In genomic region chr22:37624876-37625275, GRCh38 we compare ENCODE assay signal across 24 cellular contexts. TPM values are rescaled to one million over a fixed set of nuclear protein-coding genes. Genes with fewer than 3 reads are reported as not detected.
DNase-seq lines count a peak whose midpoint lies in the region; ATAC-seq, FAIRE-seq and TF ChIP-seq lines count a peak whose summit lies in the region.
"Had no signal": no experiment of that assay in that cellular context is flagged by ENCODE, and none has a peak within 500 bp of the region (broad histone marks: within the 10 kb centered on the region; RNA-seq: fewer than 3 reads in every experiment).

No MANE protein-coding gene starts in this region.

- no peak for TF ChIP-seq POLR2A in GM12891 (IDR thresholded peaks at IDR 0.05; ENCODE audit: low read depth, low read length)

- no peaks in the 10 kb centered on the region for H3K9me3 ChIP-seq in stomach smooth muscle (ENCODE audit: control insufficient read depth in 2 of 2, low read length in 2 of 2)
- H3K9me3 ChIP-seq: left lung, neutrophil, SJCRH30 had no signal

- peak overlapping the region; percentile 11 to 47 for H3K9ac ChIP-seq in stomach smooth muscle (ENCODE audit: low read length in 2 of 2)

- intact Hi-C loops in activated naive CD4-positive, alpha-beta T cell treated with anti-CD3 and anti-CD28 coated beads for 36 hours (cut with micrococcal nuclease) = loop anchor here (5.0 kb wide), 1 partner anchor 182 kb away; the partner anchor contains the start of gene GCAT

- H3K27ac Mint-ChIP-seq in activated naive CD4-positive, alpha-beta T cell treated with anti-CD3 and anti-CD28 coated beads for 36 hours = peak overlapping the region; percentile 54
- H3K27ac Mint-ChIP-seq in activated CD8-positive, alpha-beta T cell treated with anti-CD3 and anti-CD28 coated beads, Interleukin-2, amount 10 ng/mL, durations not matched to agents 7 days and 5 days = peak overlapping the region; percentile 75
- H3K27ac Mint-ChIP-seq in memory B cell = peak overlapping the region; percentile 88
- H3K27ac Mint-ChIP-seq: endodermal cell had no signal

- no peaks in the 10 kb centered on the region for H3K27me3 ChIP-seq in stomach smooth muscle (ENCODE audit: control insufficient read depth in 1 of 2, insufficient read depth in 2 of 2, low read length in 2 of 2)
- H3K27me3 ChIP-seq: cardiac muscle cell, left lung, neutrophil, SJCRH30 had no signal

- DNase-seq in activated naive CD4-positive, alpha-beta T cell treated with anti-CD3 and anti-CD28 coated beads for 36 hours = no peak
- DNase-seq in activated naive CD4-positive, alpha-beta T cell treated with Interleukin-2 at 50 U/mL for 16 hours = no peak
- DNase-seq in activated CD8-positive, alpha-beta T cell treated with anti-CD3 and anti-CD28 coated beads, Interleukin-2, amount 10 ng/mL, durations not matched to agents 7 days and 5 days = no peak
- no peak for DNase-seq in memory B cell (ENCODE audit: low spot score in 2 of 2)
- no peak for DNase-seq in GM12891 (ENCODE audit: insufficient read length, low spot score)
- no peak for DNase-seq in RCC 7860 (ENCODE audit: low spot score)
- DNase-seq: activated gamma-delta T cell treated with Interleukin-2 at 50 U/mL for 16 hours; endodermal cell; foreskin fibroblast; H7; left lung; NCI-H446 treated with DMSO at 0.1 percent for 48 hours; SJCRH30; stimulated activated CD4-positive, alpha-beta T cell treated with anti-CD3 and anti-CD28 coated beads, Interleukin-2, amount 100 ng/mL, for 48 hours had no signal

- peaks cover 47% of the 10 kb centered on the region for H3K4me1 ChIP-seq in stomach smooth muscle (ENCODE audit: control insufficient read depth, insufficient read depth, low read length)

- no peak for FAIRE-seq in GM12891 (lab: Jason Lieb, UNC)
- FAIRE-seq in RCC 7860 (lab: Jason Lieb, UNC) = no peak
- FAIRE-seq: D721Med had no signal

- H3K4me1 Mint-ChIP-seq in activated naive CD4-positive, alpha-beta T cell treated with anti-CD3 and anti-CD28 coated beads for 36 hours (ENCODE audit: low read depth) = peaks cover 40% of the 10 kb centered on the region
- H3K4me1 Mint-ChIP-seq in activated CD8-positive, alpha-beta T cell treated with anti-CD3 and anti-CD28 coated beads, Interleukin-2, amount 10 ng/mL, durations not matched to agents 7 days and 5 days (ENCODE audit: low read depth) = peaks cover 65% of the 10 kb centered on the region
- peaks cover 50% of the 10 kb centered on the region for H3K4me1 Mint-ChIP-seq in memory B cell

- POLR2A ChIA-PET in activated CD8-positive, alpha-beta T cell treated with anti-CD3 and anti-CD28 coated beads, Interleukin-2, amount 10 ng/mL, durations not matched to agents 7 days and 5 days (lab: Charles Lee) = interaction anchor here (0.6 to 1.4 kb wide), 2 partner anchors 9 to 17 kb away, joined by 3 to 6 read pairs; no protein-coding TSS in a partner anchor

- H3K36me3 ChIP-seq in stomach smooth muscle (ENCODE audit: control insufficient read depth in 2 of 2, insufficient read depth in 2 of 2, low read length in 2 of 2) = peaks cover 16 to 17% of the 10 kb centered on the region in 2 donors

- H3K4me3 Mint-ChIP-seq in activated naive CD4-positive, alpha-beta T cell treated with anti-CD3 and anti-CD28 coated beads for 36 hours = no peak overlapping the region
- no peak overlapping the region for H3K4me3 Mint-ChIP-seq in activated CD8-positive, alpha-beta T cell treated with anti-CD3 and anti-CD28 coated beads, Interleukin-2, amount 10 ng/mL, durations not matched to agents 7 days and 5 days
- peak overlapping the region; percentile 60 for H3K4me3 Mint-ChIP-seq in memory B cell
- H3K4me3 Mint-ChIP-seq: endodermal cell had no signal

- H3K4me3 ChIP-seq in stomach smooth muscle (ENCODE audit: low read length in 2 of 2) = no peak overlapping the region
- H3K4me3 ChIP-seq: cardiac muscle cell, left lung, SJCRH30 had no signal

- CTCF ChIA-PET in activated naive CD4-positive, alpha-beta T cell treated with anti-CD3 and anti-CD28 coated beads for 36 hours (lab: Charles Lee) = interaction anchor here (0.9 to 6.4 kb wide), 8 partner anchors 11 to 193 kb away, joined by 3 to 77 read pairs (median 5); partner anchors contain the start of genes LGALS1, NOL12 and PDXP
- CTCF ChIA-PET in activated CD8-positive, alpha-beta T cell treated with anti-CD3 and anti-CD28 coated beads, Interleukin-2, amount 10 ng/mL, durations not matched to agents 7 days and 5 days (lab: Charles Lee) = interaction anchor here (1.8 to 12.7 kb wide), 4 partner anchors 14 to 56 kb away, joined by 9 to 261 read pairs (median 38); partner anchors contain the start of genes GGA1, PDXP and SH3BP1

- ATAC-seq in activated CD8-positive, alpha-beta T cell treated with anti-CD3 and anti-CD28 coated beads, Interleukin-2, amount 10 ng/mL, durations not matched to agents 7 days and 5 days = no peak
- ATAC-seq in memory B cell (ENCODE audit: low read depth) (no peak), GM21360 (IDR thresholded peaks at IDR 0.05; ENCODE audit: unreplicated experiment) (no peak)
- ATAC-seq: left lung, sciatic nerve had no signal

- H3K36me3 Mint-ChIP-seq in activated naive CD4-positive, alpha-beta T cell treated with anti-CD3 and anti-CD28 coated beads for 36 hours (ENCODE audit: low read depth) = peaks cover 10% of the 10 kb centered on the region
- H3K36me3 Mint-ChIP-seq in activated CD8-positive, alpha-beta T cell treated with anti-CD3 and anti-CD28 coated beads, Interleukin-2, amount 10 ng/mL, durations not matched to agents 7 days and 5 days (ENCODE audit: low read depth) = peaks cover 32% of the 10 kb centered on the region
- H3K36me3 Mint-ChIP-seq in memory B cell = peaks cover 15% of the 10 kb centered on the region

- H3K27me3 Mint-ChIP-seq in activated naive CD4-positive, alpha-beta T cell treated with anti-CD3 and anti-CD28 coated beads for 36 hours (ENCODE audit: low read depth) = no peaks in the 10 kb centered on the region
- no peaks in the 10 kb centered on the region for H3K27me3 Mint-ChIP-seq in activated CD8-positive, alpha-beta T cell treated with anti-CD3 and anti-CD28 coated beads, Interleukin-2, amount 10 ng/mL, durations not matched to agents 7 days and 5 days (ENCODE audit: low read depth)
- no peaks in the 10 kb centered on the region for H3K27me3 Mint-ChIP-seq in memory B cell

- H3K9me3 Mint-ChIP-seq in activated naive CD4-positive, alpha-beta T cell treated with anti-CD3 and anti-CD28 coated beads for 36 hours = no peaks in the 10 kb centered on the region
- H3K9me3 Mint-ChIP-seq in activated CD8-positive, alpha-beta T cell treated with anti-CD3 and anti-CD28 coated beads, Interleukin-2, amount 10 ng/mL, durations not matched to agents 7 days and 5 days (ENCODE audit: insufficient read depth) = no peaks in the 10 kb centered on the region
- no peaks in the 10 kb centered on the region for H3K9me3 Mint-ChIP-seq in memory B cell
- H3K9me3 Mint-ChIP-seq: endodermal cell had no signal

- peak overlapping the region; percentile 92 for H3K27ac ChIP-seq in stomach smooth muscle (ENCODE audit: low read length)
- H3K27ac ChIP-seq: cardiac muscle cell, left lung, neutrophil, SJCRH30 had no signal

TF ChIP-seq in GM12891, 5 proteins besides CTCF, POLR2A, EP300 and RAD21:
- no peak for TF ChIP-seq POU2F2 (IDR thresholded peaks at IDR 0.05; ENCODE audit: low read depth, low read length)
- no peak for TF ChIP-seq PAX5 (IDR thresholded peaks at IDR 0.05; ENCODE audit: insufficient read depth, low read length, severe bottlenecking)

RNA-seq across cellular contexts. Expression of gene SH3BP1, which starts 14.6 kb away (rescaled TPM):
- total RNA-seq in activated naive CD4-positive, alpha-beta T cell treated with anti-CD3 and anti-CD28 coated beads for 36 hours = 10 to 100 TPM; 45.9 to 51.0 TPM
- 100 to 1,000 TPM; 216 to 218 TPM for total RNA-seq in activated CD8-positive, alpha-beta T cell treated with anti-CD3 and anti-CD28 coated beads, Interleukin-2, amount 10 ng/mL, durations not matched to agents 7 days and 5 days
- 58.1 TPM for polyA plus RNA-seq in GM12891 (2012; ENCODE audit: low read depth, missing spikeins)

RNA-seq across cellular contexts. Expression of gene GGA1, which starts 16.2 kb away (rescaled TPM):
- 10 to 100 TPM; 46.1 to 49.1 TPM for total RNA-seq in activated naive CD4-positive, alpha-beta T cell treated with anti-CD3 and anti-CD28 coated beads for 36 hours
- 10 to 100 TPM; 66.3 to 69.5 TPM for total RNA-seq in activated CD8-positive, alpha-beta T cell treated with anti-CD3 and anti-CD28 coated beads, Interleukin-2, amount 10 ng/mL, durations not matched to agents 7 days and 5 days
- 44.9 TPM for polyA plus RNA-seq in GM12891 (2012; ENCODE audit: low read depth, missing spikeins)

RNA-seq across cellular contexts. Expression of gene PDXP, which starts 33.6 kb away (rescaled TPM):
- total RNA-seq in activated naive CD4-positive, alpha-beta T cell treated with anti-CD3 and anti-CD28 coated beads for 36 hours = 10 to 100 TPM; 17.4 to 19.2 TPM
- 10 to 100 TPM; 31.5 to 33.5 TPM for total RNA-seq in activated CD8-positive, alpha-beta T cell treated with anti-CD3 and anti-CD28 coated beads, Interleukin-2, amount 10 ng/mL, durations not matched to agents 7 days and 5 days
- 28.3 TPM for polyA plus RNA-seq in GM12891 (2012; ENCODE audit: low read depth, missing spikeins)

RNA-seq across cellular contexts. Expression of gene LGALS2, which starts 45.0 kb away (rescaled TPM):
- not detected for total RNA-seq in activated naive CD4-positive, alpha-beta T cell treated with anti-CD3 and anti-CD28 coated beads for 36 hours
- total RNA-seq in activated CD8-positive, alpha-beta T cell treated with anti-CD3 and anti-CD28 coated beads, Interleukin-2, amount 10 ng/mL, durations not matched to agents 7 days and 5 days = not detected
- polyA plus RNA-seq in GM12891 (2012; ENCODE audit: low read depth, missing spikeins) = 1.1 TPM
- total RNA-seq: activated CD8-positive, alpha-beta memory T cell treated with anti-CD3 and anti-CD28 coated beads for 36 hours; cardiac muscle cell; H7; HT1080; M059J; sciatic nerve; SJCRH30; urinary bladder had no signal
- polyA plus RNA-seq: cardiac muscle cell had no signal

RNA-seq across cellular contexts. Expression of gene LGALS1, which starts 50.6 kb away (rescaled TPM):
- 10 to 100 TPM; 62.7 to 70.2 TPM for total RNA-seq in activated naive CD4-positive, alpha-beta T cell treated with anti-CD3 and anti-CD28 coated beads for 36 hours
- 1,000 to 10,000 TPM; 1,444 to 1,502 TPM for total RNA-seq in activated CD8-positive, alpha-beta T cell treated with anti-CD3 and anti-CD28 coated beads, Interleukin-2, amount 10 ng/mL, durations not matched to agents 7 days and 5 days
- polyA plus RNA-seq in GM12891 (2012; ENCODE audit: low read depth, missing spikeins) = 590 TPM

Comparison
In these comparisons a context has a peak if more than half of its experiments do, and no peak if none do; other contexts are left out.
1. RNA of gene SH3BP1, which starts 14.6 kb away (total RNA-seq): 216 to 218 TPM in activated CD8-positive, alpha-beta T cell treated with anti-CD3 and anti-CD28 coated beads, Interleukin-2, amount 10 ng/mL, durations not matched to agents 7 days and 5 days; 45.9 to 51.0 TPM in activated naive CD4-positive, alpha-beta T cell treated with anti-CD3 and anti-CD28 coated beads for 36 hours; every median in the first group is over 4 times any median in the second.
2. Peak in every context shown above with its lines, with median percentiles within 50 percentile points of each other: H3K27ac Mint-ChIP-seq.